Comparison of ENCODE assay signal across 32 cellular contexts in genomic region chr1:80566123-80566522, GRCh38.
"Had no signal": no experiment of that assay in that cellular context is flagged by ENCODE, and none has a peak within 500 bp of the region (broad histone marks: within the 10 kb centered on the region; RNA-seq: fewer than 3 reads in every experiment).

No MANE protein-coding gene starts in this region.

- H3K36me3 ChIP-seq: adrenal gland, esophagus muscularis mucosa, gastrocnemius medialis had no signal

- H3K27me3 Mint-ChIP-seq: activated CD4-positive, alpha-beta memory T cell treated with anti-CD3 and anti-CD28 coated beads for 36 hours; activated CD4-positive, alpha-beta T cell treated with anti-CD3 and anti-CD28 coated beads for 36 hours; activated CD4-positive, alpha-beta T cell treated with anti-CD3 and anti-CD28 coated beads, Interleukin-2, amount 10 ng/mL, durations not matched to agents 24 days and 14 days; activated CD8-positive, alpha-beta memory T cell treated with anti-CD3 and anti-CD28 coated beads, Interleukin-2, amount 10 ng/mL, durations not matched to agents 7 days and 5 days; activated naive CD4-positive, alpha-beta T cell treated with anti-CD3 and anti-CD28 coated beads, Interleukin-2, amount 50 U/mL, for 24 hours; activated naive CD8-positive, alpha-beta T cell treated with anti-CD3 and anti-CD28 coated beads for 36 hours; activated naive CD8-positive, alpha-beta T cell treated with anti-CD3 and anti-CD28 coated beads, Interleukin-2, amount 50 U/mL, for 24 hours; effector memory CD8-positive, alpha-beta T cell; T-helper 17 cell had no signal

- H3K27me3 ChIP-seq: adrenal gland, body of pancreas, esophagus muscularis mucosa, foreskin keratinocyte, gastrocnemius medialis had no signal

- H3K4me3 Mint-ChIP-seq: activated CD4-positive, alpha-beta memory T cell treated with anti-CD3 and anti-CD28 coated beads for 36 hours; activated CD4-positive, alpha-beta T cell treated with anti-CD3 and anti-CD28 coated beads for 36 hours; activated CD4-positive, alpha-beta T cell treated with anti-CD3 and anti-CD28 coated beads, Interleukin-2, amount 10 ng/mL, durations not matched to agents 24 days and 14 days; activated CD8-positive, alpha-beta memory T cell treated with anti-CD3 and anti-CD28 coated beads, Interleukin-2, amount 10 ng/mL, durations not matched to agents 7 days and 5 days; activated CD8-positive, alpha-beta T cell treated with anti-CD3 and anti-CD28 coated beads, Interleukin-2, amount 10 ng/mL, durations not matched to agents 7 days and 5 days; activated naive CD4-positive, alpha-beta T cell treated with anti-CD3 and anti-CD28 coated beads for 36 hours; activated naive CD4-positive, alpha-beta T cell treated with anti-CD3 and anti-CD28 coated beads, Interleukin-2, amount 50 U/mL, for 24 hours; activated naive CD8-positive, alpha-beta T cell treated with anti-CD3 and anti-CD28 coated beads for 36 hours; activated naive CD8-positive, alpha-beta T cell treated with anti-CD3 and anti-CD28 coated beads, Interleukin-2, amount 50 U/mL, for 24 hours; activated T-helper 1 cell treated with anti-CD3 and anti-CD28 coated beads, Interleukin-12 subunit alpha, Interleukin-12 subunit beta, Interleukin-2, Interleukin-4 antibody, amounts not matched to agents 30 ng/mL and 10 ng/mL and 1 ng/mL, durations not matched to agents 14 hours and 24 hours and 36 hours; effector memory CD8-positive, alpha-beta T cell; T-helper 17 cell had no signal

- H3K4me1 ChIP-seq: adrenal gland, body of pancreas, esophagus muscularis mucosa, foreskin keratinocyte, gastrocnemius medialis had no signal

- ATAC-seq: activated CD4-positive, alpha-beta T cell treated with anti-CD3 and anti-CD28 coated beads for 36 hours; activated CD8-positive, alpha-beta memory T cell treated with anti-CD3 and anti-CD28 coated beads, Interleukin-2, amount 10 ng/mL, durations not matched to agents 7 days and 5 days; activated CD8-positive, alpha-beta T cell treated with anti-CD3 and anti-CD28 coated beads, Interleukin-2, amount 10 ng/mL, durations not matched to agents 7 days and 5 days; activated naive CD8-positive, alpha-beta T cell treated with anti-CD3 and anti-CD28 coated beads, Interleukin-2, amount 50 U/mL, for 24 hours; body of pancreas; effector memory CD8-positive, alpha-beta T cell; foreskin keratinocyte; gastrocnemius medialis; T-helper 17 cell had no signal

- H3K27ac ChIP-seq: adrenal gland, body of pancreas, esophagus muscularis mucosa, foreskin keratinocyte, gastrocnemius medialis had no signal

- H3K9me3 Mint-ChIP-seq: activated CD4-positive, alpha-beta T cell treated with anti-CD3 and anti-CD28 coated beads, Interleukin-2, amount 10 ng/mL, durations not matched to agents 24 days and 14 days; activated T-helper 1 cell treated with anti-CD3 and anti-CD28 coated beads, Interleukin-12 subunit alpha, Interleukin-12 subunit beta, Interleukin-2, Interleukin-4 antibody, amounts not matched to agents 30 ng/mL and 10 ng/mL and 1 ng/mL, durations not matched to agents 14 hours and 24 hours and 36 hours had no signal

- H3K4me1 Mint-ChIP-seq: activated CD4-positive, alpha-beta T cell treated with anti-CD3 and anti-CD28 coated beads for 36 hours; activated CD4-positive, alpha-beta T cell treated with anti-CD3 and anti-CD28 coated beads, Interleukin-2, amount 10 ng/mL, durations not matched to agents 24 days and 14 days; activated CD8-positive, alpha-beta memory T cell treated with anti-CD3 and anti-CD28 coated beads, Interleukin-2, amount 10 ng/mL, durations not matched to agents 7 days and 5 days; activated naive CD4-positive, alpha-beta T cell treated with anti-CD3 and anti-CD28 coated beads, Interleukin-2, amount 50 U/mL, for 24 hours; activated naive CD8-positive, alpha-beta T cell treated with anti-CD3 and anti-CD28 coated beads for 36 hours; activated naive CD8-positive, alpha-beta T cell treated with anti-CD3 and anti-CD28 coated beads, Interleukin-2, amount 50 U/mL, for 24 hours; T-helper 17 cell had no signal

- H3K36me3 Mint-ChIP-seq: activated CD4-positive, alpha-beta memory T cell treated with anti-CD3 and anti-CD28 coated beads for 36 hours; activated CD8-positive, alpha-beta memory T cell treated with anti-CD3 and anti-CD28 coated beads, Interleukin-2, amount 10 ng/mL, durations not matched to agents 7 days and 5 days; activated naive CD4-positive, alpha-beta T cell treated with anti-CD3 and anti-CD28 coated beads, Interleukin-2, amount 50 U/mL, for 24 hours; activated naive CD8-positive, alpha-beta T cell treated with anti-CD3 and anti-CD28 coated beads for 36 hours had no signal

- H3K9me3 ChIP-seq: adrenal gland, body of pancreas, esophagus muscularis mucosa, gastrocnemius medialis had no signal

- H3K27ac Mint-ChIP-seq: activated CD4-positive, alpha-beta memory T cell treated with anti-CD3 and anti-CD28 coated beads for 36 hours; activated CD4-positive, alpha-beta T cell treated with anti-CD3 and anti-CD28 coated beads for 36 hours; activated CD4-positive, alpha-beta T cell treated with anti-CD3 and anti-CD28 coated beads, Interleukin-2, amount 10 ng/mL, durations not matched to agents 24 days and 14 days; activated CD8-positive, alpha-beta memory T cell treated with anti-CD3 and anti-CD28 coated beads, Interleukin-2, amount 10 ng/mL, durations not matched to agents 7 days and 5 days; activated CD8-positive, alpha-beta T cell treated with anti-CD3 and anti-CD28 coated beads, Interleukin-2, amount 10 ng/mL, durations not matched to agents 7 days and 5 days; activated naive CD4-positive, alpha-beta T cell treated with anti-CD3 and anti-CD28 coated beads for 36 hours; activated naive CD4-positive, alpha-beta T cell treated with anti-CD3 and anti-CD28 coated beads, Interleukin-2, amount 50 U/mL, for 24 hours; activated naive CD8-positive, alpha-beta T cell treated with anti-CD3 and anti-CD28 coated beads for 36 hours; activated naive CD8-positive, alpha-beta T cell treated with anti-CD3 and anti-CD28 coated beads, Interleukin-2, amount 50 U/mL, for 24 hours; activated T-helper 1 cell treated with anti-CD3 and anti-CD28 coated beads, Interleukin-12 subunit alpha, Interleukin-12 subunit beta, Interleukin-2, Interleukin-4 antibody, amounts not matched to agents 30 ng/mL and 10 ng/mL and 1 ng/mL, durations not matched to agents 14 hours and 24 hours and 36 hours; activated T-helper 2 cell treated with anti-CD3 and anti-CD28 coated beads, Interferon-gamma antibody, Interleukin-2, Interleukin-4, amounts not matched to agents 10 μg/mL and 5 μg/mL and 100 μg/mL, durations not matched to agents 14 hours and 24 hours and 36 hours; effector memory CD8-positive, alpha-beta T cell; T-helper 17 cell had no signal

- DNase-seq: activated CD4-positive, alpha-beta memory T cell treated with anti-CD3 and anti-CD28 coated beads for 36 hours; activated CD4-positive, alpha-beta T cell treated with anti-CD3 and anti-CD28 coated beads for 36 hours; activated CD4-positive, alpha-beta T cell treated with anti-CD3 and anti-CD28 coated beads, Interleukin-2, amount 10 ng/mL, durations not matched to agents 24 days and 14 days; activated CD4-positive, CD25-positive, alpha-beta regulatory T cell; activated CD4-positive, CD25-positive, alpha-beta regulatory T cell treated with anti-CD3 and anti-CD28 coated beads, Interleukin-2, amount 50 U/mL, for 72 hours; activated CD8-positive, alpha-beta memory T cell treated with anti-CD3 and anti-CD28 coated beads, Interleukin-2, amount 10 ng/mL, durations not matched to agents 7 days and 5 days; activated CD8-positive, alpha-beta memory T cell treated with anti-CD3 and anti-CD28 coated beads, Interleukin-2, amount 50 U/mL, for 4 hours; activated CD8-positive, alpha-beta T cell treated with anti-CD3 and anti-CD28 coated beads, Interleukin-2, amount 10 ng/mL, durations not matched to agents 7 days and 5 days; activated effector memory CD4-positive, alpha-beta T cell treated with anti-CD3 and anti-CD28 coated beads, Interleukin-2, amount 50 U/mL, for 16 hours; activated naive CD4-positive, alpha-beta T cell treated with anti-CD3 and anti-CD28 coated beads for 36 hours; activated naive CD8-positive, alpha-beta T cell treated with anti-CD3 and anti-CD28 coated beads for 36 hours; activated naive CD8-positive, alpha-beta T cell treated with anti-CD3 and anti-CD28 coated beads, Interleukin-2, amount 50 U/mL, for 24 hours; activated T-cell treated with anti-CD3 and anti-CD28 coated beads, Interleukin-2, amount 50 U/mL, for 1 hour; activated T-cell treated with anti-CD3 and anti-CD28 coated beads, Interleukin-2, amount 50 U/mL, for 48 hours; adrenal gland; amygdala; aorta; body of pancreas; caudate nucleus; cortex of kidney; dermis blood vessel endothelial cell; effector CD4-positive, alpha-beta T cell; effector memory CD8-positive, alpha-beta T cell; erythroblast; foreskin keratinocyte; gastrocnemius medialis; T-helper 1 cell; T-helper 17 cell had no signal

- H3K4me3 ChIP-seq: adrenal gland, body of pancreas, esophagus muscularis mucosa, gastrocnemius medialis had no signal
